ENCODE assay signal across 8 cellular contexts in the genomic region with DNA sequence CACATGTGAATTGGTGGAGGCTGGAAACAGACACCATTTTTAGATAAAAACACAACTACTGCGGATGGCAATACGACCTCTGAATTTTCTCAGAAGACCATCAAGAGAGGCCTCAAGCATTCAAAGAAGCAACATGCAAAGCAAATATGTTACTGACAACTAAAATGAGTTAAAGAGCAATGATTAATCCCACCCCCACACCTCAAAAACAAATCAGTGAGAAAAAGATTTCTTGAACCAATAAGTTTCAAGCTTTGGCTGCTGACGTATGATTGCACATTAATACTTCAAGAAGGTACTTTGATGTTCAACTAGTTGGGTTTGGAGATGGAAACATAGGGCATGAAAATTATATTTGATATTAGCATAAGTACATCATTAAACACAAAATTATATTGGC. TPM values are rescaled to one million over a fixed set of nuclear protein-coding genes. Genes with fewer than 3 reads are reported as not detected.
DNase-seq lines count a peak whose midpoint lies in the region; ATAC-seq and TF ChIP-seq lines count a peak whose summit lies in the region.

No MANE protein-coding gene starts in this region.

- peak in 1 of 5 donors; percentile 26 for DNase-seq in CD8-positive, alpha-beta memory T cell
- DNase-seq in NT2/D1 (ENCODE audit: low read depth, low spot score) (no peak), osteocyte (ENCODE audit: extremely low spot score, unreplicated experiment) (no peak), T-helper 9 cell (no peak)
- DNase-seq in effector memory CD8-positive, alpha-beta T cell: no peak

- H3K27ac Mint-ChIP-seq in CD8-positive, alpha-beta memory T cell: peak overlapping the region; percentile 71 to 100 (median 97)
- peak overlapping the region; percentile 96 to 99 for H3K27ac Mint-ChIP-seq in effector memory CD8-positive, alpha-beta T cell
- no peak overlapping the region for H3K27ac Mint-ChIP-seq in osteocyte (ENCODE audit: unreplicated experiment)

- H3K36me3 Mint-ChIP-seq in CD8-positive, alpha-beta memory T cell: peaks cover 0 to 25% (median 3%) of the 10 kb centered on the region in 3 donors
- H3K36me3 Mint-ChIP-seq in effector memory CD8-positive, alpha-beta T cell (ENCODE audit: insufficient read depth): peaks cover 15% of the 10 kb centered on the region
- peaks cover 18% of the 10 kb centered on the region for H3K36me3 Mint-ChIP-seq in osteocyte (ENCODE audit: unreplicated experiment)

- peaks cover 11% of the 10 kb centered on the region for H3K4me1 ChIP-seq in CD8-positive, alpha-beta memory T cell (ENCODE audit: insufficient read depth, low read length)
- no peaks in the 10 kb centered on the region for H3K4me1 ChIP-seq in NT2/D1 (ENCODE audit: insufficient read depth, insufficient read length)

- H3K27ac ChIP-seq in CD8-positive, alpha-beta memory T cell (ENCODE audit: low read depth, low read length): peak overlapping the region; percentile 91

- H3K4me3 Mint-ChIP-seq in CD8-positive, alpha-beta memory T cell: peak overlapping the region; percentile 91 to 98 (median 95)
- peak overlapping the region; percentile 90 to 93 for H3K4me3 Mint-ChIP-seq in effector memory CD8-positive, alpha-beta T cell
- H3K4me3 Mint-ChIP-seq in osteocyte (ENCODE audit: unreplicated experiment): peak overlapping the region; percentile 96

- H3K4me1 Mint-ChIP-seq in CD8-positive, alpha-beta memory T cell: peaks cover 38 to 60% (median 50%) of the 10 kb centered on the region in 3 donors
- peaks cover 24 to 38% of the 10 kb centered on the region in 2 donors for H3K4me1 Mint-ChIP-seq in effector memory CD8-positive, alpha-beta T cell (ENCODE audit: low read depth in 2 of 2)
- H3K4me1 Mint-ChIP-seq in osteocyte (ENCODE audit: unreplicated experiment): peaks cover 27% of the 10 kb centered on the region

- no peaks in the 10 kb centered on the region for H3K27me3 ChIP-seq in CD8-positive, alpha-beta memory T cell (ENCODE audit: insufficient read depth, low read length, poor library complexity, severe bottlenecking)
- H3K27me3 ChIP-seq in NT2/D1 (ENCODE audit: insufficient read depth, insufficient read length): no peaks in the 10 kb centered on the region

- H3K9me3 ChIP-seq in CD8-positive, alpha-beta memory T cell (ENCODE audit: low read length): no peaks in the 10 kb centered on the region
- no peaks in the 10 kb centered on the region for H3K9me3 ChIP-seq in NT2/D1 (ENCODE audit: insufficient read depth, low read length)

- CTCF ChIA-PET in CD8-positive, alpha-beta memory T cell (lab: Charles Lee): no interaction called here

- no peak for TF ChIP-seq CTCF in osteocyte (IDR thresholded peaks at IDR 0.05)

- H3K9me3 Mint-ChIP-seq in CD8-positive, alpha-beta memory T cell: no peaks in the 10 kb centered on the region
- H3K9me3 Mint-ChIP-seq in effector memory CD8-positive, alpha-beta T cell: no peaks in the 10 kb centered on the region
- no peaks in the 10 kb centered on the region for H3K9me3 Mint-ChIP-seq in osteocyte (ENCODE audit: unreplicated experiment)

- no peak for ATAC-seq in effector memory CD8-positive, alpha-beta T cell (replicated peaks)
- ATAC-seq in HG03025 (IDR thresholded peaks at IDR 0.05; ENCODE audit: low FRiP score, unreplicated experiment) (no peak), HG03354 (IDR thresholded peaks at IDR 0.05; ENCODE audit: poor library complexity, severe bottlenecking, unreplicated experiment) (no peak), GM21447 (IDR thresholded peaks at IDR 0.05; ENCODE audit: unreplicated experiment) (no peak)

- peak overlapping the region; percentile 83 for H3K9ac ChIP-seq in NT2/D1 (ENCODE audit: insufficient read length, low read depth)

- H3K36me3 ChIP-seq in CD8-positive, alpha-beta memory T cell (ENCODE audit: insufficient read depth, low read length): peaks cover 9% of the 10 kb centered on the region
- H3K36me3 ChIP-seq in NT2/D1 (ENCODE audit: insufficient read depth, insufficient read length, low read length): peaks cover 6% of the 10 kb centered on the region

- peak overlapping the region; percentile 91 for H3K4me3 ChIP-seq in CD8-positive, alpha-beta memory T cell (ENCODE audit: low read length)
- H3K4me3 ChIP-seq in NT2/D1 (ENCODE audit: insufficient read length, low read depth): peak overlapping the region; percentile 91

- POLR2A ChIA-PET in CD8-positive, alpha-beta memory T cell (lab: Charles Lee): no interaction called here

- H3K27me3 Mint-ChIP-seq in CD8-positive, alpha-beta memory T cell: peaks cover 0 to 1% of the 10 kb centered on the region in 2 donors
- no peaks in the 10 kb centered on the region for H3K27me3 Mint-ChIP-seq in effector memory CD8-positive, alpha-beta T cell
- H3K27me3 Mint-ChIP-seq in osteocyte (ENCODE audit: unreplicated experiment): no peaks in the 10 kb centered on the region

RNA-seq across cellular contexts. Expression of gene MMUT, which starts 1.0 kb away (rescaled TPM):
- 10 to 100 TPM; 11.5 to 12.2 TPM for total RNA-seq in CD8-positive, alpha-beta memory T cell
- polyA plus RNA-seq in CD8-positive, alpha-beta memory T cell: 10.2 TPM
- total RNA-seq in osteocyte: 23.5 and 23.7 TPM in 2 replicates

RNA-seq across cellular contexts. Expression of gene CENPQ, which starts 1.1 kb away (rescaled TPM):
- 10 to 100 TPM; 17.3 to 19.7 TPM for total RNA-seq in CD8-positive, alpha-beta memory T cell
- polyA plus RNA-seq in CD8-positive, alpha-beta memory T cell: 4.3 TPM
- total RNA-seq in osteocyte: 3.9 and 4.6 TPM in 2 replicates

RNA-seq across cellular contexts. Expression of gene GLYATL3, which starts 37.7 kb away (rescaled TPM):
- not detected for total RNA-seq in CD8-positive, alpha-beta memory T cell
- not detected for polyA plus RNA-seq in CD8-positive, alpha-beta memory T cell
- total RNA-seq in osteocyte: not detected in 2 replicates
